Comparison of ENCODE assay signal across 8 cellular contexts in the genomic region with DNA sequence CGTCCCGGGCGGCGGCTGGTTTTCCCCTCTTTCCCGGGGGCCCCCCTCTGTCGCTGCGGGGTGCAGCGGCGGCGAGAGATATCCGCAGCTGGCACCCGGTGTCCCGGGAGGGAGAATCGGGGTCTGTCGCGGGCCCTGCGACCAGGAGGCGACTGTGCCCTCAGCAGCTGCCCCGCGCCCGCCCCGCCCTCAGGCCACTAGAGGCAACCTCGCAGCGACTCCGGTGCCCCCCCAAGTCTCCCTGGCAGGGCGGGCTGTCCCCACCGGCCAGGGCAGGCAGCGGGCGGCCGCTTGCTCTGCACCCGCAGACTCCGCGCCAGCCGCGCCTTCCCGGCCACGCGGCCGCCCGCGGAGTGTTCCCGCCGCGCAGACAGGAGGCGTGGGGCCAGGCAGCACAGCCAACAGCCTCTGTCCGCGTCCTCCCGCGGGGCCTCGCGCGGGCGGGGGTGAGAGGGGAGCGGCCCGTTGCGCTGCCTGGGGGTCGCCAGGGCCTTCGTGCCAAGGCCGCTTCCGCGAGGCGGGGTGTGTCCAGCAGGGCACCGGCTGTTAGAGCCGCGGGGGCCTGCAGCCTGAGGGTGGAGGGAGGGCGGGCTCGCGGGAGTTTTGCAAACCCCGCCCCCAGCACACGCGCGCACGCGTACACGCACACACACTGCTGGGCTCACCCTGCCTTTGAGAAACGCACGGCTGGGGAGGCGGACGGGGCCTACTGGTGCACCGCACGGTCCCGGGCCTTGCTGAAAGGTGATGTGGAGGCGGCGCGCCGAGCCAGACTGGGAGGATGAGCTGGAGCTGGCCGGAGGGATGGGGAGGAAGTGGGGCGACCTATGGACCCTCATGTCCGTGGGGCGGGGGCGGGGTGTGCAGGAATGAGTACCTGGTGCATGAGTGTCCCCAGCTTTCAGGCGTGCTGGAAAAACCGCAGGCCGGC. TPM values are rescaled to one million over a fixed set of nuclear protein-coding genes. Genes with fewer than 3 reads are reported as not detected.
DNase-seq lines count a peak whose midpoint lies in the region; ATAC-seq and TF ChIP-seq lines count a peak whose summit lies in the region.

No MANE protein-coding gene starts in this region.

- no peaks in the 10 kb centered on the region for H3K27me3 ChIP-seq in AG04450 (ENCODE audit: control insufficient read depth, insufficient read depth, low read length)

- no peaks in the 10 kb centered on the region; the same call in 1 of the 2 replicates for H3K9me3 ChIP-seq in AG04450 (ENCODE audit: control insufficient read depth, insufficient read depth, low read length)

- peak; percentile 8 for DNase-seq in AG04450 (ENCODE audit: low read depth, low spot score)
- DNase-seq in activated CD4-positive, alpha-beta T cell treated with anti-CD3 and anti-CD28 coated beads for 36 hours = peak; percentile 77
- DNase-seq in chondrocyte (ENCODE audit: low spot score) = peak; percentile 93
- DNase-seq in mesenteric fat pad (ENCODE audit: low spot score) = peak; percentile 91
- peak; percentile 77 for DNase-seq in stimulated activated CD8-positive, alpha-beta memory T cell treated with anti-CD3 and anti-CD28 coated beads, Interleukin-4, amount 100 ng/mL, for 48 hours
- DNase-seq in UCSD-AML1 (lab: John Stamatoyannopoulos, UW; ENCODE audit: unreplicated experiment) = no peak

- peaks cover 9% of the 10 kb centered on the region for H3K4me1 Mint-ChIP-seq in activated CD4-positive, alpha-beta T cell treated with anti-CD3 and anti-CD28 coated beads for 36 hours
- no peaks in the 10 kb centered on the region for H3K4me1 Mint-ChIP-seq in chondrocyte (ENCODE audit: low read depth)

- CTCF ChIA-PET in AG04450 (lab: Charles Lee) = no interaction called here
- CTCF ChIA-PET in activated CD4-positive, alpha-beta T cell treated with anti-CD3 and anti-CD28 coated beads for 36 hours (lab: Charles Lee) = interaction anchor here (0.6 to 1.0 kb wide), 3 partner anchors 57 to 189 kb away, joined by 3 read pairs; no protein-coding TSS in a partner anchor

- H3K27me3 Mint-ChIP-seq in activated CD4-positive, alpha-beta T cell treated with anti-CD3 and anti-CD28 coated beads for 36 hours = no peaks in the 10 kb centered on the region
- H3K27me3 Mint-ChIP-seq in chondrocyte (ENCODE audit: low read depth) = no peaks in the 10 kb centered on the region

- intact Hi-C loops in activated CD4-positive, alpha-beta T cell treated with anti-CD3 and anti-CD28 coated beads for 36 hours (cut with DNase I, micrococcal nuclease) = loop anchor here (2.0 to 10.0 kb wide), 2 partner anchors 69 to 191 kb away; partner anchors contain the start of gene STX6 (in 1 of the 2)

- H3K27ac Mint-ChIP-seq in activated CD4-positive, alpha-beta T cell treated with anti-CD3 and anti-CD28 coated beads for 36 hours = peak overlapping the region; percentile 31
- no peak overlapping the region for H3K27ac Mint-ChIP-seq in chondrocyte (ENCODE audit: unreplicated experiment)

- peaks cover 13% of the 10 kb centered on the region for H3K36me3 Mint-ChIP-seq in activated CD4-positive, alpha-beta T cell treated with anti-CD3 and anti-CD28 coated beads for 36 hours (ENCODE audit: low read depth)
- peaks cover 5% of the 10 kb centered on the region for H3K36me3 Mint-ChIP-seq in chondrocyte (ENCODE audit: low read depth)

- ATAC-seq in GM19023 (IDR thresholded peaks at IDR 0.05; ENCODE audit: unreplicated experiment) (peak; percentile 79), HG03432 (IDR thresholded peaks at IDR 0.05; ENCODE audit: unreplicated experiment) (peak; percentile 78)
- ATAC-seq in activated CD4-positive, alpha-beta T cell treated with anti-CD3 and anti-CD28 coated beads for 36 hours = peak; percentile 92

- H3K27ac ChIP-seq in AG04450 (ENCODE audit: low read depth, low read length) = no peak overlapping the region

- peak overlapping the region; percentile 57 for H3K4me3 Mint-ChIP-seq in activated CD4-positive, alpha-beta T cell treated with anti-CD3 and anti-CD28 coated beads for 36 hours
- H3K4me3 Mint-ChIP-seq in chondrocyte (ENCODE audit: unreplicated experiment) = no peak overlapping the region

- H3K9me3 Mint-ChIP-seq in activated CD4-positive, alpha-beta T cell treated with anti-CD3 and anti-CD28 coated beads for 36 hours (ENCODE audit: low read depth) = no peaks in the 10 kb centered on the region
- H3K9me3 Mint-ChIP-seq in chondrocyte (ENCODE audit: low read depth) = no peaks in the 10 kb centered on the region

- POLR2A ChIA-PET in AG04450 (lab: Yijun Ruan, JAX) = interaction anchor here (0.7 kb wide), 1 partner anchor 477 kb away, joined by 3 read pairs; no protein-coding TSS in a partner anchor
- POLR2A ChIA-PET in activated CD4-positive, alpha-beta T cell treated with anti-CD3 and anti-CD28 coated beads for 36 hours (lab: Charles Lee) = interaction anchor here (0.6 to 1.1 kb wide), 2 partner anchors 23 to 208 kb away, joined by 3 to 4 read pairs; no protein-coding TSS in a partner anchor

- TF ChIP-seq CTCF in AG04450 (IDR thresholded peaks at IDR 0.05; ENCODE audit: low read depth, low read length) = no peak
- TF ChIP-seq CTCF in chondrocyte (IDR thresholded peaks at IDR 0.05) = no peak

- peak overlapping the region; percentile 53 for H3K4me3 ChIP-seq in AG04450 (ENCODE audit: low read depth, low read length)

RNA-seq across cellular contexts. Expression of gene KIAA1614, which starts 41.4 kb away (rescaled TPM):
- polyA plus RNA-seq in AG04450 (2011; rRNA removed) = 3.6 and 4.0 TPM in 2 replicates
- polyA minus RNA-seq in AG04450 (2011; rRNA and poly(A)+ RNA removed) = 4.3 and 6.1 TPM in 2 replicates
- total RNA-seq in activated CD4-positive, alpha-beta T cell treated with anti-CD3 and anti-CD28 coated beads for 36 hours = under 1 TPM in 1 of 2 experiments, not detected in 1; 0.09 TPM
- total RNA-seq in chondrocyte (5.3 to 8.4 TPM (median 8.2 TPM) in 3 replicates), mesenteric fat pad (3.1 TPM)
